In the genomic region with DNA sequence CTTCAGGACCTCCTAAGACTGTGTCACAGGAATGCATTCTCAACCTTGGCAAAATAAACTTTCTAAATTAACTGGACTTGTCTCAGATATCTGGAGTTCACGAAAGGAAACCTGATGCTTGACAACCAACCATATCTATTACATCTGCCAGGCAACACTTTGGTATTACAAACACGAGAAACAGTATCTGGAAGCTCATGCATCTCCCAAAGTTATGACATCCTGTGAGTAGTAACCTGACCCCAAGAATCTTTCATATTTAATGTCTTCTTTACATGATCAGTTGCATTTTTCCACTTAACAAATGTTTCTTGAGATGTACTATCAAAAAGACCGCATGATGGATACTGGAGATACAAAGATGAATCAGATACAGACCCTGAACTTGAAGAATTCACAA, we compare ENCODE assay signal across 23 cellular contexts.
"Had no signal": no experiment of that assay in that cellular context is flagged by ENCODE, and none has a peak within 500 bp of the region (broad histone marks: within the 10 kb centered on the region; RNA-seq: fewer than 3 reads in every experiment).

No MANE protein-coding gene starts in this region.

- ATAC-seq: effector memory CD8-positive, alpha-beta T cell; gastrocnemius medialis; left lung; natural killer cell; psoas muscle; right cardiac atrium; stimulated activated memory B cell treated with anti-CD40 and anti-IgM and Interleukin-4, amounts not matched to agents 10 μg/mL and 1 μg/mL and 100 μg/mL, for 72 hours had no signal

- H3K27ac ChIP-seq: coronary artery, gastrocnemius medialis, left lung, ovary, psoas muscle, skin epidermis, spleen, thoracic aorta, tibial nerve, upper lobe of left lung had no signal

- H3K27me3 ChIP-seq: gastrocnemius medialis, left lung, ovary, spleen, tibial nerve, upper lobe of left lung had no signal

- H3K9me3 ChIP-seq: gastrocnemius medialis, left lung, ovary, psoas muscle, spleen, thoracic aorta, tibial nerve, upper lobe of left lung had no signal

- H3K4me3 ChIP-seq: coronary artery, gastrocnemius medialis, left lung, ovary, psoas muscle, skin epidermis, spleen, thoracic aorta, tibial nerve, upper lobe of left lung had no signal

- DNase-seq: effector memory CD8-positive, alpha-beta T cell; erythroblast; foreskin fibroblast; gastrocnemius medialis; head of caudate nucleus; kidney; left lung; mesenchymal stem cell; midbrain; natural killer cell; occipital lobe; ovary; posterior cingulate gyrus; psoas muscle; right cardiac atrium; spleen; stimulated activated CD4-positive, alpha-beta T cell treated with anti-CD3 and anti-CD28 coated beads, Interleukin-4, amount 100 ng/mL, for 4 hours; upper lobe of left lung had no signal

- H3K36me3 ChIP-seq: gastrocnemius medialis, left lung, ovary, spleen, thoracic aorta, tibial nerve, upper lobe of left lung had no signal

- H3K4me1 ChIP-seq: gastrocnemius medialis, left lung, psoas muscle, spleen, upper lobe of left lung had no signal
